8 cellular contexts compared by ENCODE assay signal in genomic region chr2:216539791-216540241, GRCh38. TPM values are rescaled to one million over a fixed set of nuclear protein-coding genes. Genes with fewer than 3 reads are reported as not detected.
A peak's percentile ranks its signal among the peaks of the same experiment; 100 is the strongest.
DNase-seq lines count a peak whose midpoint lies in the region; ATAC-seq, FAIRE-seq and TF ChIP-seq lines count a peak whose summit lies in the region.

No MANE protein-coding gene starts in this region.

- H3K4me1 ChIP-seq in Peyer's patch: peaks cover 0 to 19% (median 0%) of the 10 kb centered on the region in 4 donors
- H3K4me1 ChIP-seq in kidney (ENCODE audit: control insufficient read depth in 1 of 2, insufficient read depth in 1 of 2, low read depth in 1 of 2, low read length in 2 of 2): peaks cover 40 to 47% of the 10 kb centered on the region in 2 donors

- H3K36me3 ChIP-seq in Peyer's patch (no peaks in the 10 kb centered on the region), kidney (ENCODE audit: control insufficient read depth in 1 of 2, insufficient read depth in 2 of 2, low read length in 2 of 2) (no peaks in the 10 kb centered on the region)

- peak; percentile 87 for DNase-seq in DMS53 treated with DMSO at 0.1 percent for 48 hours (lab: John Stamatoyannopoulos, UW; ENCODE audit: unreplicated experiment)
- DNase-seq in Peyer's patch: peak in 2 of 3 donors; percentile 68 to 69
- DNase-seq in kidney: peak; percentile 92
- DNase-seq in activated naive CD4-positive, alpha-beta T cell treated with Interleukin-2 at 50 U/mL for 16 hours: no peak
- no peak for DNase-seq in CD1c-positive myeloid dendritic cell (ENCODE audit: extremely low spot score)
- no peak for DNase-seq in activated CD8-positive, alpha-beta memory T cell treated with anti-CD3 and anti-CD28 coated beads, Interleukin-2, amount 10 ng/mL, durations not matched to agents 7 days and 5 days

- ATAC-seq in HG03095 (IDR thresholded peaks at IDR 0.05; ENCODE audit: unreplicated experiment): peak; percentile 55
- ATAC-seq in HG02642 (IDR thresholded peaks at IDR 0.05; ENCODE audit: poor library complexity, unreplicated experiment): no peak
- no peak for ATAC-seq in activated CD8-positive, alpha-beta memory T cell treated with anti-CD3 and anti-CD28 coated beads, Interleukin-2, amount 10 ng/mL, durations not matched to agents 7 days and 5 days

- H3K27ac Mint-ChIP-seq in activated CD8-positive, alpha-beta memory T cell treated with anti-CD3 and anti-CD28 coated beads, Interleukin-2, amount 10 ng/mL, durations not matched to agents 7 days and 5 days: no peak overlapping the region

- intact Hi-C loops in kidney (cut with DNase I): no loop called here

- CTCF ChIA-PET in activated CD8-positive, alpha-beta memory T cell treated with anti-CD3 and anti-CD28 coated beads, Interleukin-2, amount 10 ng/mL, durations not matched to agents 7 days and 5 days (lab: Charles Lee): interaction anchor here (1.9 kb wide), 1 partner anchor 127 kb away, joined by 4 read pairs; no protein-coding TSS in a partner anchor

- H3K36me3 Mint-ChIP-seq in activated CD8-positive, alpha-beta memory T cell treated with anti-CD3 and anti-CD28 coated beads, Interleukin-2, amount 10 ng/mL, durations not matched to agents 7 days and 5 days: no peaks in the 10 kb centered on the region

- no peaks in the 10 kb centered on the region for H3K9me3 Mint-ChIP-seq in activated CD8-positive, alpha-beta memory T cell treated with anti-CD3 and anti-CD28 coated beads, Interleukin-2, amount 10 ng/mL, durations not matched to agents 7 days and 5 days (ENCODE audit: low read depth)

- H3K9me3 ChIP-seq in Peyer's patch (no peaks in the 10 kb centered on the region), kidney (ENCODE audit: control insufficient read depth in 1 of 2, low read length in 2 of 2) (no peaks in the 10 kb centered on the region)

- H3K4me1 Mint-ChIP-seq in activated CD8-positive, alpha-beta memory T cell treated with anti-CD3 and anti-CD28 coated beads, Interleukin-2, amount 10 ng/mL, durations not matched to agents 7 days and 5 days: peaks cover 3% of the 10 kb centered on the region

- H3K27me3 ChIP-seq in Peyer's patch: no peaks in the 10 kb centered on the region

- H3K27ac ChIP-seq in Peyer's patch (peak overlapping the region in 2 of 4 donors; percentile 10 to 55), kidney (ENCODE audit: low read depth in 2 of 2, low read length in 2 of 2) (peak overlapping the region; percentile 3 to 25)

- H3K4me3 ChIP-seq in Peyer's patch: no peak overlapping the region
- H3K4me3 ChIP-seq in kidney (ENCODE audit: low read length in 2 of 2): no peak overlapping the region

- H3K4me3 Mint-ChIP-seq in activated CD8-positive, alpha-beta memory T cell treated with anti-CD3 and anti-CD28 coated beads, Interleukin-2, amount 10 ng/mL, durations not matched to agents 7 days and 5 days: no peak overlapping the region

- no peak for TF ChIP-seq CTCF in Peyer's patch (IDR thresholded peaks at IDR 0.05)
- TF ChIP-seq CTCF in kidney (IDR thresholded peaks at IDR 0.05; ENCODE audit: borderline replicate concordance, extremely low read depth, insufficient read depth): no peak

- peak overlapping the region in 1 of 2 donors; percentile 30 for H3K9ac ChIP-seq in kidney (ENCODE audit: low read length in 2 of 2)

- H3K27me3 Mint-ChIP-seq in activated CD8-positive, alpha-beta memory T cell treated with anti-CD3 and anti-CD28 coated beads, Interleukin-2, amount 10 ng/mL, durations not matched to agents 7 days and 5 days: peaks cover 6% of the 10 kb centered on the region

- FAIRE-seq in kidney (lab: Jason Lieb, UNC): no peak

- TF ChIP-seq POLR2A in Peyer's patch (IDR thresholded peaks at IDR 0.05): no peak

RNA-seq across cellular contexts. Expression of gene RPL37A, which starts 41.2 kb away (rescaled TPM):
- total RNA-seq in Peyer's patch (1,000 to 10,000 TPM in 1 of 4 donors, 100 to 1,000 TPM in 3; 366 to 1,381 (median 655) TPM), kidney (1,810 TPM)
- polyA plus RNA-seq in kidney (ENCODE audit: insufficient read depth, low read depth, low replicate concordance): 4,316 TPM
- total RNA-seq in activated CD8-positive, alpha-beta memory T cell treated with anti-CD3 and anti-CD28 coated beads, Interleukin-2, amount 10 ng/mL, durations not matched to agents 7 days and 5 days: 1,000 to 10,000 TPM; 2,001 to 2,301 TPM

Comparison
In these comparisons a context has a peak if more than half of its experiments do, and no peak if none do; other contexts are left out.
1. DNase-seq: peak in DMS53 treated with DMSO at 0.1 percent for 48 hours (single experiment), Peyer's patch (2 of 3) and kidney (single experiment); none in activated naive CD4-positive, alpha-beta T cell treated with Interleukin-2 at 50 U/mL for 16 hours (single experiment), CD1c-positive myeloid dendritic cell (single experiment) and activated CD8-positive, alpha-beta memory T cell treated with anti-CD3 and anti-CD28 coated beads, Interleukin-2, amount 10 ng/mL, durations not matched to agents 7 days and 5 days (single experiment).